In genomic region chr6:41577865-41578713, GRCh38 we compare ENCODE assay signal across 2 cellular contexts.
TF ChIP-seq lines count a peak whose summit lies in the region.

No MANE protein-coding gene starts in this region.

TF ChIP-seq in K562, 482 proteins besides CTCF, POLR2A, EP300 and RAD21 (continued from another document and continues in another):
- TF ChIP-seq CBX5 (IDR thresholded peaks at IDR 0.05; ENCODE audit: borderline replicate concordance, low read depth) = no peak
- no peak for TF ChIP-seq RBM15 (IDR thresholded peaks at IDR 0.05; ENCODE audit: insufficient read depth, low read length)
- TF ChIP-seq, protein P1, sequence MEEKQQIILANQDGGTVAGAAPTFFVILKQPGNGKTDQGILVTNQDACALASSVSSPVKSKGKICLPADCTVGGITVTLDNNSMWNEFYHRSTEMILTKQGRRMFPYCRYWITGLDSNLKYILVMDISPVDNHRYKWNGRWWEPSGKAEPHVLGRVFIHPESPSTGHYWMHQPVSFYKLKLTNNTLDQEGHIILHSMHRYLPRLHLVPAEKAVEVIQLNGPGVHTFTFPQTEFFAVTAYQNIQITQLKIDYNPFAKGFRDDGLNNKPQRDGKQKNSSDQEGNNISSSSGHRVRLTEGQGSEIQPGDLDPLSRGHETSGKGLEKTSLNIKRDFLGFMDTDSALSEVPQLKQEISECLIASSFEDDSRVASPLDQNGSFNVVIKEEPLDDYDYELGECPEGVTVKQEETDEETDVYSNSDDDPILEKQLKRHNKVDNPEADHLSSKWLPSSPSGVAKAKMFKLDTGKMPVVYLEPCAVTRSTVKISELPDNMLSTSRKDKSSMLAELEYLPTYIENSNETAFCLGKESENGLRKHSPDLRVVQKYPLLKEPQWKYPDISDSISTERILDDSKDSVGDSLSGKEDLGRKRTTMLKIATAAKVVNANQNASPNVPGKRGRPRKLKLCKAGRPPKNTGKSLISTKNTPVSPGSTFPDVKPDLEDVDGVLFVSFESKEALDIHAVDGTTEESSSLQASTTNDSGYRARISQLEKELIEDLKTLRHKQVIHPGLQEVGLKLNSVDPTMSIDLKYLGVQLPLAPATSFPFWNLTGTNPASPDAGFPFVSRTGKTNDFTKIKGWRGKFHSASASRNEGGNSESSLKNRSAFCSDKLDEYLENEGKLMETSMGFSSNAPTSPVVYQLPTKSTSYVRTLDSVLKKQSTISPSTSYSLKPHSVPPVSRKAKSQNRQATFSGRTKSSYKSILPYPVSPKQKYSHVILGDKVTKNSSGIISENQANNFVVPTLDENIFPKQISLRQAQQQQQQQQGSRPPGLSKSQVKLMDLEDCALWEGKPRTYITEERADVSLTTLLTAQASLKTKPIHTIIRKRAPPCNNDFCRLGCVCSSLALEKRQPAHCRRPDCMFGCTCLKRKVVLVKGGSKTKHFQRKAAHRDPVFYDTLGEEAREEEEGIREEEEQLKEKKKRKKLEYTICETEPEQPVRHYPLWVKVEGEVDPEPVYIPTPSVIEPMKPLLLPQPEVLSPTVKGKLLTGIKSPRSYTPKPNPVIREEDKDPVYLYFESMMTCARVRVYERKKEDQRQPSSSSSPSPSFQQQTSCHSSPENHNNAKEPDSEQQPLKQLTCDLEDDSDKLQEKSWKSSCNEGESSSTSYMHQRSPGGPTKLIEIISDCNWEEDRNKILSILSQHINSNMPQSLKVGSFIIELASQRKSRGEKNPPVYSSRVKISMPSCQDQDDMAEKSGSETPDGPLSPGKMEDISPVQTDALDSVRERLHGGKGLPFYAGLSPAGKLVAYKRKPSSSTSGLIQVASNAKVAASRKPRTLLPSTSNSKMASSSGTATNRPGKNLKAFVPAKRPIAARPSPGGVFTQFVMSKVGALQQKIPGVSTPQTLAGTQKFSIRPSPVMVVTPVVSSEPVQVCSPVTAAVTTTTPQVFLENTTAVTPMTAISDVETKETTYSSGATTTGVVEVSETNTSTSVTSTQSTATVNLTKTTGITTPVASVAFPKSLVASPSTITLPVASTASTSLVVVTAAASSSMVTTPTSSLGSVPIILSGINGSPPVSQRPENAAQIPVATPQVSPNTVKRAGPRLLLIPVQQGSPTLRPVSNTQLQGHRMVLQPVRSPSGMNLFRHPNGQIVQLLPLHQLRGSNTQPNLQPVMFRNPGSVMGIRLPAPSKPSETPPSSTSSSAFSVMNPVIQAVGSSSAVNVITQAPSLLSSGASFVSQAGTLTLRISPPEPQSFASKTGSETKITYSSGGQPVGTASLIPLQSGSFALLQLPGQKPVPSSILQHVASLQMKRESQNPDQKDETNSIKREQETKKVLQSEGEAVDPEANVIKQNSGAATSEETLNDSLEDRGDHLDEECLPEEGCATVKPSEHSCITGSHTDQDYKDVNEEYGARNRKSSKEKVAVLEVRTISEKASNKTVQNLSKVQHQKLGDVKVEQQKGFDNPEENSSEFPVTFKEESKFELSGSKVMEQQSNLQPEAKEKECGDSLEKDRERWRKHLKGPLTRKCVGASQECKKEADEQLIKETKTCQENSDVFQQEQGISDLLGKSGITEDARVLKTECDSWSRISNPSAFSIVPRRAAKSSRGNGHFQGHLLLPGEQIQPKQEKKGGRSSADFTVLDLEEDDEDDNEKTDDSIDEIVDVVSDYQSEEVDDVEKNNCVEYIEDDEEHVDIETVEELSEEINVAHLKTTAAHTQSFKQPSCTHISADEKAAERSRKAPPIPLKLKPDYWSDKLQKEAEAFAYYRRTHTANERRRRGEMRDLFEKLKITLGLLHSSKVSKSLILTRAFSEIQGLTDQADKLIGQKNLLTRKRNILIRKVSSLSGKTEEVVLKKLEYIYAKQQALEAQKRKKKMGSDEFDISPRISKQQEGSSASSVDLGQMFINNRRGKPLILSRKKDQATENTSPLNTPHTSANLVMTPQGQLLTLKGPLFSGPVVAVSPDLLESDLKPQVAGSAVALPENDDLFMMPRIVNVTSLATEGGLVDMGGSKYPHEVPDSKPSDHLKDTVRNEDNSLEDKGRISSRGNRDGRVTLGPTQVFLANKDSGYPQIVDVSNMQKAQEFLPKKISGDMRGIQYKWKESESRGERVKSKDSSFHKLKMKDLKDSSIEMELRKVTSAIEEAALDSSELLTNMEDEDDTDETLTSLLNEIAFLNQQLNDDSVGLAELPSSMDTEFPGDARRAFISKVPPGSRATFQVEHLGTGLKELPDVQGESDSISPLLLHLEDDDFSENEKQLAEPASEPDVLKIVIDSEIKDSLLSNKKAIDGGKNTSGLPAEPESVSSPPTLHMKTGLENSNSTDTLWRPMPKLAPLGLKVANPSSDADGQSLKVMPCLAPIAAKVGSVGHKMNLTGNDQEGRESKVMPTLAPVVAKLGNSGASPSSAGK (IDR thresholded peaks at IDR 0.05) = no peak
- TF ChIP-seq CBX8 (IDR thresholded peaks at IDR 0.05; ENCODE audit: borderline replicate concordance, extremely low read depth, low read depth, low read length, poor library complexity, severe bottlenecking) = no peak
- TF ChIP-seq, protein P2, sequence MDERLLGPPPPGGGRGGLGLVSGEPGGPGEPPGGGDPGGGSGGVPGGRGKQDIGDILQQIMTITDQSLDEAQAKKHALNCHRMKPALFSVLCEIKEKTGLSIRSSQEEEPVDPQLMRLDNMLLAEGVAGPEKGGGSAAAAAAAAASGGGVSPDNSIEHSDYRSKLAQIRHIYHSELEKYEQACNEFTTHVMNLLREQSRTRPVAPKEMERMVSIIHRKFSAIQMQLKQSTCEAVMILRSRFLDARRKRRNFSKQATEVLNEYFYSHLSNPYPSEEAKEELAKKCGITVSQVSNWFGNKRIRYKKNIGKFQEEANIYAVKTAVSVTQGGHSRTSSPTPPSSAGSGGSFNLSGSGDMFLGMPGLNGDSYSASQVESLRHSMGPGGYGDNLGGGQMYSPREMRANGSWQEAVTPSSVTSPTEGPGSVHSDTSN (CRISPR knock-in tag; IDR thresholded peaks at IDR 0.05; ENCODE audit: low read depth) = peak; percentile 71
- TF ChIP-seq, protein P2 (tag; conservative IDR thresholded peaks at IDR 0.05; ENCODE audit: low read depth) = peak; percentile 87
- no peak for TF ChIP-seq JUNB (CRISPR knock-in tag; conservative IDR thresholded peaks at IDR 0.05)
- TF ChIP-seq ZBTB1 (CRISPR knock-in tag; IDR thresholded peaks at IDR 0.05; ENCODE audit: borderline replicate concordance, low read depth) = no peak
- no peak for TF ChIP-seq EZH2 (IDR thresholded peaks at IDR 0.05; ENCODE audit: borderline replicate concordance, low read depth, low read length)

TF ChIP-seq in HepG2, 621 proteins besides CTCF, POLR2A, EP300 and RAD21 (continued from another document and continues in another):
- TF ChIP-seq ZNF207 (IDR thresholded peaks at IDR 0.05; ENCODE audit: borderline replicate concordance) (no peak), MXD4 (CRISPR knock-in tag; IDR thresholded peaks at IDR 0.05) (peak; percentile 64), ZNF468 (CRISPR knock-in tag; IDR thresholded peaks at IDR 0.05) (no peak), ZNF124 (CRISPR knock-in tag; IDR thresholded peaks at IDR 0.05) (peak; percentile 37; the same call in 1 of the 2 replicates), ZNF431 (CRISPR knock-in tag; IDR thresholded peaks at IDR 0.05; ENCODE audit: borderline replicate concordance, low read depth) (peak; percentile 82; the same call in 1 of the 2 replicates), ZNF605 (CRISPR knock-in tag; IDR thresholded peaks at IDR 0.05) (peak; percentile 85), SAP130 (CRISPR knock-in tag; IDR thresholded peaks at IDR 0.05; ENCODE audit: low read depth) (peak; percentile 97), MAZ (IDR thresholded peaks at IDR 0.05; ENCODE audit: borderline replicate concordance, low read depth, low read length) (peak; percentile 69; the same call in 1 of the 2 replicates), MAZ (CRISPR knock-in tag; IDR thresholded peaks at IDR 0.05; ENCODE audit: low read depth) (peak; percentile 82; the same call in 1 of the 2 replicates), ZNF383 (CRISPR knock-in tag; IDR thresholded peaks at IDR 0.05; ENCODE audit: borderline replicate concordance) (no peak), ARNTL (CRISPR knock-in tag; IDR thresholded peaks at IDR 0.05) (no peak), ARID4A (CRISPR knock-in tag; IDR thresholded peaks at IDR 0.05; ENCODE audit: borderline replicate concordance) (peak; percentile 78; the same call in 1 of the 2 replicates), ZNF574 (CRISPR knock-in tag; IDR thresholded peaks at IDR 0.05) (peak; percentile 82), TCF12 (IDR thresholded peaks at IDR 0.05) (no peak), TCF12 (CRISPR knock-in tag; IDR thresholded peaks at IDR 0.05) (0 out of 2 replicates have a peak, but pooled peaks have one; percentile 68), CEBPB (IDR thresholded peaks at IDR 0.05; ENCODE audit: borderline replicate concordance, low read depth, low read length) (peak; percentile 76), CCAR2 (optimal IDR thresholded peaks at IDR 0.05; ENCODE audit: low read depth, low read length) (peak; percentile 11), ZC3H13 (CRISPR knock-in tag; IDR thresholded peaks at IDR 0.05) (peak; percentile 41; the same call in 1 of the 2 replicates), FOXA1 (IDR thresholded peaks at IDR 0.05) (peak; percentile 65; the same call in 1 of the 2 replicates), FOXA1 (CRISPR knock-in tag; IDR thresholded peaks at IDR 0.05) (peak; percentile 93), CREM (IDR thresholded peaks at IDR 0.05) (peak; percentile 93), CREM (CRISPR knock-in tag; IDR thresholded peaks at IDR 0.05) (no peak)
- TF ChIP-seq, protein P3, sequence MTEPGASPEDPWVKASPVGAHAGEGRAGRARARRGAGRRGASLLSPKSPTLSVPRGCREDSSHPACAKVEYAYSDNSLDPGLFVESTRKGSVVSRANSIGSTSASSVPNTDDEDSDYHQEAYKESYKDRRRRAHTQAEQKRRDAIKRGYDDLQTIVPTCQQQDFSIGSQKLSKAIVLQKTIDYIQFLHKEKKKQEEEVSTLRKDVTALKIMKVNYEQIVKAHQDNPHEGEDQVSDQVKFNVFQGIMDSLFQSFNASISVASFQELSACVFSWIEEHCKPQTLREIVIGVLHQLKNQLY (CRISPR knock-in tag; IDR thresholded peaks at IDR 0.05) = peak; percentile 72; the same call in 1 of the 2 replicates
- TF ChIP-seq, protein P4, sequence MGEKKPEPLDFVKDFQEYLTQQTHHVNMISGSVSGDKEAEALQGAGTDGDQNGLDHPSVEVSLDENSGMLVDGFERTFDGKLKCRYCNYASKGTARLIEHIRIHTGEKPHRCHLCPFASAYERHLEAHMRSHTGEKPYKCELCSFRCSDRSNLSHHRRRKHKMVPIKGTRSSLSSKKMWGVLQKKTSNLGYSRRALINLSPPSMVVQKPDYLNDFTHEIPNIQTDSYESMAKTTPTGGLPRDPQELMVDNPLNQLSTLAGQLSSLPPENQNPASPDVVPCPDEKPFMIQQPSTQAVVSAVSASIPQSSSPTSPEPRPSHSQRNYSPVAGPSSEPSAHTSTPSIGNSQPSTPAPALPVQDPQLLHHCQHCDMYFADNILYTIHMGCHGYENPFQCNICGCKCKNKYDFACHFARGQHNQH (CRISPR knock-in tag; IDR thresholded peaks at IDR 0.05) = peak; percentile 95
- TF ChIP-seq, protein P5, sequence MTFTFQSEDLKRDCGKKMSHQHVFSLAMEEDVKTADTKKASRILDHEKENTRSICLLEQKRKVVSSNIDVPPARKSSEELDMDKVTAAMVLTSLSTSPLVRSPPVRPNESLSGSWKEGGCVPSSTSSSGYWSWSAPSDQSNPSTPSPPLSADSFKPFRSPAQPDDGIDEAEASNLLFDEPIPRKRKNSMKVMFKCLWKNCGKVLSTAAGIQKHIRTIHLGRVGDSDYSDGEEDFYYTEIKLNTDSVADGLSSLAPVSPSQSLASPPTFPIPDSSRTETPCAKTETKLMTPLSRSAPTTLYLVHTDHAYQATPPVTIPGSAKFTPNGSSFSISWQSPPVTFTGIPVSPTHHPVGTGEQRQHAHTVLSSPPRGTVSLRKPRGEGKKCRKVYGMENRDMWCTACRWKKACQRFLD (CRISPR knock-in tag; IDR thresholded peaks at IDR 0.05; ENCODE audit: borderline replicate concordance) = no peak
